38 cellular contexts compared by ENCODE assay signal in genomic region chr9:6270896-6271295, GRCh38. TPM values are rescaled to one million over a fixed set of nuclear protein-coding genes. Genes with fewer than 3 reads are reported as not detected.
"Had no signal": no experiment of that assay in that cellular context is flagged by ENCODE, and none has a peak within 500 bp of the region (broad histone marks: within the 10 kb centered on the region; RNA-seq: fewer than 3 reads in every experiment).

No MANE protein-coding gene starts in this region.

- FAIRE-seq: astrocyte, colon, endometrium had no signal

- H3K4me2 ChIP-seq: smooth muscle cell had no signal

- H3K36me3 ChIP-seq: lower lobe of right lung, neutrophil, suprapubic skin, tibial nerve, WERI-Rb-1 had no signal

- H3K4me3 ChIP-seq: heart left ventricle, lower lobe of right lung, smooth muscle cell, suprapubic skin, tibial nerve had no signal

- DNase-seq: activated CD4-positive, alpha-beta T cell treated with anti-CD3 and anti-CD28 coated beads for 48 hours; activated CD4-positive, alpha-beta T cell treated with anti-CD3 and anti-CD28 coated beads, Interleukin-2, amount 50 U/mL, for 48 hours; activated CD8-positive, alpha-beta memory T cell treated with anti-CD3 and anti-CD28 coated beads, Interleukin-2, amount 50 U/mL, for 4 hours; activated gamma-delta T cell treated with Interleukin-2 at 50 U/mL for 16 hours; activated naive CD4-positive, alpha-beta T cell treated with anti-CD3 and anti-CD28 coated beads, Interleukin-2, amount 50 U/mL, for 16 hours; activated T-cell treated with anti-CD3 and anti-CD28 coated beads, Interleukin-2, amount 50 U/mL, for 24 hours; amniotic stem cell; effector CD8-positive, alpha-beta T cell; foreskin fibroblast; heart left ventricle; hypothalamus; kidney glomerular epithelial cell; lower lobe of right lung; naive B cell; nephron progenitor cell; stimulated activated CD4-positive, alpha-beta T cell treated with anti-CD3 and anti-CD28 coated beads, Interleukin-1b, Interleukin-23, amount 100 ng/mL, for 48 hours; stimulated activated CD4-positive, alpha-beta T cell treated with anti-CD3 and anti-CD28 coated beads, Interleukin-4, amount 100 ng/mL, for 4 hours; stimulated activated CD8-positive, alpha-beta memory T cell treated with anti-CD3 and anti-CD28 coated beads, Interleukin-4, amount 100 ng/mL, for 48 hours; T-helper 17 cell; T1000; WERI-Rb-1 had no signal

- H3K27me3 ChIP-seq: heart left ventricle, neutrophil, suprapubic skin, tibial nerve had no signal

- ATAC-seq: activated CD4-positive, CD25-positive, alpha-beta regulatory T cell treated with anti-CD3 and anti-CD28 coated beads, Interleukin-2, amount 50 U/mL, for 24 hours; heart left ventricle; lower lobe of right lung; stimulated activated memory B cell treated with anti-CD40 and anti-IgM and Interleukin-4, amounts not matched to agents 10 μg/mL and 1 μg/mL and 100 μg/mL, for 72 hours; T-helper 17 cell had no signal

- H3K27ac ChIP-seq: lower lobe of right lung, neutrophil, suprapubic skin, WERI-Rb-1 had no signal

- H3K9me3 ChIP-seq: heart left ventricle, lower lobe of right lung, neutrophil, suprapubic skin, tibial nerve had no signal

RNA-seq across cellular contexts. Expression of gene IL33, which starts 55.3 kb away (rescaled TPM):
- total RNA-seq: activated CD8-positive, alpha-beta memory T cell treated with anti-CD3 and anti-CD28 coated beads for 36 hours; astrocyte; osteocyte; progenitor cell of endocrine pancreas; T-helper 17 cell had no signal

RNA-seq across cellular contexts. Expression of gene TPD52L3, which starts 57.3 kb away (rescaled TPM):
- total RNA-seq: activated CD8-positive, alpha-beta memory T cell treated with anti-CD3 and anti-CD28 coated beads for 36 hours; astrocyte; dermis microvascular lymphatic vessel endothelial cell; epithelial cell of proximal tubule; heart left ventricle; left lobe of liver; lower lobe of right lung; mesenteric fat pad; osteocyte; progenitor cell of endocrine pancreas; smooth muscle cell; suprapubic skin; T-helper 17 cell; tibial nerve; ureter had no signal
- polyA plus RNA-seq: heart left ventricle, smooth muscle cell had no signal
